In the genomic region with DNA sequence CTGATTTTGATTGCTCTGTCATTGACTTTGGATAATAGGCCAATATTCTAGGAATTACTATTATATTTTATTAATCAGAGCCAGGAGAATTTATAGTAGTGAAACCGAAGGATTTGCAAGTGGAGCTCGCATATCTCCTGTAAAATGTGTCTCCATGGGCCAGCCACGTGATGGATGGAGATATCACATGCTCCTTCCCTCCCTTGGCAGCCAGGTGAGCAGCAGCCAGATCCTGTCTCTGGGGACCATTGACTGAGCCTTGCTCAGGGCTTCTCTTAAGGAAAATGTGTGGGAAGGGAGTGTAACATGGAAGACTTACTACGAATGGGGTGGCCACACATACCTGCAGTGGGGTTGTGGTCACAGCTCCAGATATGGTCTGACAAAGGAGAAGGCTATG, we compare ENCODE assay signal across 30 cellular contexts.
"Had no signal": no experiment of that assay in that cellular context is flagged by ENCODE, and none has a peak within 500 bp of the region (broad histone marks: within the 10 kb centered on the region; RNA-seq: fewer than 3 reads in every experiment).

No MANE protein-coding gene starts in this region.

- ATAC-seq: activated CD4-positive, CD25-positive, alpha-beta regulatory T cell treated with anti-CD3 and anti-CD28 coated beads, Interleukin-2, amount 50 U/mL, for 24 hours; activated CD8-positive, alpha-beta T cell treated with anti-CD3 and anti-CD28 coated beads for 36 hours; activated T-cell treated with anti-CD3 and anti-CD28 coated beads, Interleukin-2, amount 50 U/mL, for 4 hours; activated T-helper 17 cell treated with anti-CD3 and anti-CD28 coated beads, Interleukin-2, amount 50 U/mL, for 72 hours; esophagus mucosa; foreskin keratinocyte; gastroesophageal sphincter; T-helper 17 cell had no signal

- H3K4me3 Mint-ChIP-seq: activated B cell treated with CpG ODN at 0.5 μM for 24 hours; activated CD8-positive, alpha-beta T cell treated with anti-CD3 and anti-CD28 coated beads for 36 hours; activated naive CD8-positive, alpha-beta T cell; activated T-cell treated with anti-CD3 and anti-CD28 coated beads, Interleukin-2, amount 50 U/mL, for 4 hours; activated T-helper 17 cell treated with anti-CD3 and anti-CD28 coated beads, Interleukin-2, amount 50 U/mL, for 72 hours; brain; T-helper 17 cell; T-helper 2 cell treated with Interferon-gamma antibody and Interleukin-4, amounts not matched to agents 5 μg/mL and 100 μg/mL, for 36 hours had no signal

- H3K27ac ChIP-seq: ascending aorta, breast epithelium, cardiac muscle cell, colonic mucosa, foreskin keratinocyte, gastroesophageal sphincter, WERI-Rb-1 had no signal

- H3K27me3 ChIP-seq: ascending aorta, breast epithelium, cardiac muscle cell, colonic mucosa, gastroesophageal sphincter had no signal

- H3K4me3 ChIP-seq: ascending aorta, breast epithelium, cardiac muscle cell, colonic mucosa, gastroesophageal sphincter had no signal

- H3K4me1 Mint-ChIP-seq: brain had no signal

- H3K9me3 Mint-ChIP-seq: activated CD8-positive, alpha-beta T cell treated with anti-CD3 and anti-CD28 coated beads for 36 hours; activated T-helper 17 cell treated with anti-CD3 and anti-CD28 coated beads, Interleukin-2, amount 50 U/mL, for 72 hours; T-helper 2 cell treated with Interferon-gamma antibody and Interleukin-4, amounts not matched to agents 5 μg/mL and 100 μg/mL, for 36 hours had no signal

- H3K36me3 Mint-ChIP-seq: activated naive CD8-positive, alpha-beta T cell had no signal

- H3K36me3 ChIP-seq: ascending aorta, breast epithelium, cardiac muscle cell, colonic mucosa, gastroesophageal sphincter, WERI-Rb-1 had no signal

- H3K9me3 ChIP-seq: ascending aorta, breast epithelium, colonic mucosa, gastroesophageal sphincter had no signal

- H3K4me1 ChIP-seq: ascending aorta, breast epithelium, colonic mucosa, foreskin keratinocyte, gastroesophageal sphincter had no signal

- H3K27ac Mint-ChIP-seq: activated B cell treated with CpG ODN at 0.5 μM for 24 hours; activated CD8-positive, alpha-beta T cell treated with anti-CD3 and anti-CD28 coated beads for 36 hours; activated naive CD8-positive, alpha-beta T cell; activated T-helper 17 cell treated with anti-CD3 and anti-CD28 coated beads, Interleukin-2, amount 50 U/mL, for 72 hours; T-helper 17 cell; T-helper 2 cell treated with Interferon-gamma antibody and Interleukin-4, amounts not matched to agents 5 μg/mL and 100 μg/mL, for 36 hours had no signal

- DNase-seq: activated B cell treated with CpG ODN at 0.5 μM for 24 hours; activated CD4-positive, alpha-beta T cell treated with anti-CD3 and anti-CD28 coated beads for 48 hours; activated CD4-positive, alpha-beta T cell treated with anti-CD3 and anti-CD28 coated beads, Interleukin-2, amount 50 U/mL, for 1 hour; activated CD4-positive, alpha-beta T cell treated with anti-CD3 and anti-CD28 coated beads, Interleukin-2, amount 50 U/mL, for 48 hours; activated CD8-positive, alpha-beta memory T cell treated with anti-CD3 and anti-CD28 coated beads for 24 hours; activated CD8-positive, alpha-beta T cell treated with anti-CD3 and anti-CD28 coated beads for 36 hours; activated effector memory CD4-positive, alpha-beta T cell treated with Interleukin-2 at 50 U/mL for 16 hours; activated gamma-delta T cell treated with Interleukin-2 at 50 U/mL for 16 hours; activated naive CD4-positive, alpha-beta T cell treated with anti-CD3 and anti-CD28 coated beads, Interleukin-2, amount 50 U/mL, for 16 hours; activated naive CD4-positive, alpha-beta T cell treated with Interleukin-2 at 50 U/mL for 16 hours; activated T-cell treated with anti-CD3 and anti-CD28 coated beads, Interleukin-2, amount 50 U/mL, for 4 hours; central memory CD4-positive, alpha-beta T cell; cerebellar nuclear complex; colonic mucosa; effector CD8-positive, alpha-beta T cell; foreskin keratinocyte; T-helper 1 cell; T-helper 17 cell; T1000; WERI-Rb-1 had no signal

- H3K27me3 Mint-ChIP-seq: brain had no signal
